ENCODE assay signal across 8 cellular contexts in genomic region chr4:2817701-2818350, GRCh38. TPM values are rescaled to one million over a fixed set of nuclear protein-coding genes. Genes with fewer than 3 reads are reported as not detected.
DNase-seq lines count a peak whose midpoint lies in the region; FAIRE-seq and TF ChIP-seq lines count a peak whose summit lies in the region.

No MANE protein-coding gene starts in this region.

- H3K4me3 ChIP-seq in AG04450 (ENCODE audit: low read depth, low read length), result peak overlapping the region; percentile 66
- peak overlapping the region; percentile 37 for H3K4me3 ChIP-seq in fibroblast of mammary gland (ENCODE audit: control insufficient read depth, low read depth, low read length)
- H3K4me3 ChIP-seq in osteoblast (ENCODE audit: insufficient read depth, low read length), result peak overlapping the region; percentile 70

- H3K9me3 ChIP-seq in AG04450 (ENCODE audit: control insufficient read depth, insufficient read depth, low read length) (peaks cover 13% of the 10 kb centered on the region), osteoblast (ENCODE audit: low read depth, low read length) (peaks cover 3% of the 10 kb centered on the region)

- POLR2A ChIA-PET in AG04450 (lab: Yijun Ruan, JAX), result interaction anchor here (0.8 to 1.8 kb wide), 4 partner anchors 21 to 54 kb away, joined by 3 to 9 read pairs (median 5); no protein-coding TSS in a partner anchor

- peak overlapping the region; percentile 76 for H3K4me2 ChIP-seq in osteoblast (ENCODE audit: insufficient read depth, low read length)

- peaks cover under 1% of the 10 kb centered on the region for H3K4me1 ChIP-seq in osteoblast (ENCODE audit: insufficient read depth, low read length)

- TF ChIP-seq CTCF in AG04450 (IDR thresholded peaks at IDR 0.05; ENCODE audit: low read depth, low read length) (no peak), VCaP (conservative IDR thresholded peaks at IDR 0.05) (no peak), fibroblast of mammary gland (conservative IDR thresholded peaks at IDR 0.05; ENCODE audit: control insufficient read depth, insufficient read depth, low read depth, low read length) (no peak), osteoblast (IDR thresholded peaks at IDR 0.05; ENCODE audit: extremely low read depth, low read depth, low read length) (no peak)

- no peak for TF ChIP-seq POLR2A in GM12892 (IDR thresholded peaks at IDR 0.05; ENCODE audit: low read depth, low read length)
- no peak for TF ChIP-seq POLR2A in H54 (IDR thresholded peaks at IDR 0.05; ENCODE audit: low read depth, low read length)

- H2AFZ ChIP-seq in osteoblast (ENCODE audit: low read length), result no peak overlapping the region

- H3K36me3 ChIP-seq in osteoblast (ENCODE audit: insufficient read depth, low read length), result peaks cover 7% of the 10 kb centered on the region

- DNase-seq in AG04450 (ENCODE audit: low read depth, low spot score) (no peak), GM12892 (ENCODE audit: insufficient read length) (peak; percentile 81), fibroblast of mammary gland (ENCODE audit: low read depth) (no peak), osteoblast (ENCODE audit: insufficient read length, low spot score, missing footprints) (peak; percentile 98), hypothalamus (lab: John Stamatoyannopoulos, UW) (no peak), H54 (ENCODE audit: insufficient read length, low spot score) (no peak), NCI-H226 (no peak)

- peak; percentile 33 for FAIRE-seq in GM12892 (lab: Jason Lieb, UNC)
- no peak for FAIRE-seq in H54 (lab: Jason Lieb, UNC)

- CTCF ChIA-PET in AG04450 (lab: Charles Lee), result interaction anchor here (1.1 to 1.3 kb wide), 2 partner anchors 54 to 598 kb away, joined by 3 to 4 read pairs; no protein-coding TSS in a partner anchor

- H3K79me2 ChIP-seq in osteoblast (ENCODE audit: insufficient read depth, low read length), result peaks cover 72% of the 10 kb centered on the region

- no peaks in the 10 kb centered on the region for H3K27me3 ChIP-seq in AG04450 (ENCODE audit: control insufficient read depth, insufficient read depth, low read length)
- no peaks in the 10 kb centered on the region for H3K27me3 ChIP-seq in osteoblast (ENCODE audit: insufficient read depth, low read length)

- H4K20me1 ChIP-seq in osteoblast (ENCODE audit: insufficient read depth, low read length), result peaks cover 30% of the 10 kb centered on the region

- H3K27ac ChIP-seq in AG04450 (ENCODE audit: low read depth, low read length) (no peak overlapping the region), VCaP (peak overlapping the region; percentile 82), osteoblast (ENCODE audit: low read depth, low read length) (no peak overlapping the region)

RNA-seq across cellular contexts. Expression of gene SH3BP2, which starts 24.9 kb away (rescaled TPM):
- 14.8 and 17.2 TPM in 2 replicates for polyA plus RNA-seq in AG04450 (2011; rRNA removed)
- polyA minus RNA-seq in AG04450 (2011; rRNA and poly(A)+ RNA removed), result 30.6 and 36.8 TPM in 2 replicates
- 27.8 TPM for polyA plus RNA-seq in GM12892 (2012; ENCODE audit: missing spikeins)
- 26.4 and 28.0 TPM in 2 replicates for total RNA-seq in osteoblast

RNA-seq across cellular contexts. Expression of gene ADD1, which starts 25.8 kb away (rescaled TPM):
- polyA plus RNA-seq in AG04450 (2011; rRNA removed), result 149 and 170 TPM in 2 replicates
- polyA minus RNA-seq in AG04450 (2011; rRNA and poly(A)+ RNA removed), result 95.8 and 112 TPM in 2 replicates
- polyA plus RNA-seq in GM12892 (2012; ENCODE audit: missing spikeins), result 77.1 TPM
- total RNA-seq in osteoblast, result 200 and 204 TPM in 2 replicates

Comparison
In these comparisons a context has a peak if more than half of its experiments do, and no peak if none do; other contexts are left out.
1. DNase-seq: peak in GM12892 (single experiment) and osteoblast (single experiment); none in AG04450 (single experiment), fibroblast of mammary gland (single experiment), hypothalamus (0 of 51), H54 (single experiment) and NCI-H226 (single experiment).
2. Peak in every context shown above with its lines, with median percentiles within 50 percentile points of each other: H3K4me3 ChIP-seq.